Comparison of ENCODE assay signal across 15 cellular contexts in the genomic region with DNA sequence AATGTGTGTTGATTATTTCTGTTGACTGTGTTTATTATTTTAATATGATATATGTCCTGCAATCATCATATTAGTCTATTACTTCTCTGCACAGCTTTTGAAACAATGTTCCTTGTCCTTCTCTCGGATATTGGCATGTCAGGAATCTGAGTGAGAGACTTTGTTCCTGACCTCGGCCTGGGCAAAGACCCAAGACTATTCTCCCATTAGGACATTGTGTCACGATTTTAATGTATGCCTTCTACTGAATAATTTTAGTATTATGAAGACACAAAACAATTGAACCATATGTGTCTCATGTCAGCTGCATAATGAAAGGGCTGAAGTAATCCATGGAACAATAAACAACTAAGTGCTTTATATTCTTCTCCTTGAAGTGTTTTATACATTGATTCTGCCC.
DNase-seq lines count a peak whose midpoint lies in the region; TF ChIP-seq lines count a peak whose summit lies in the region.
"Had no signal": no experiment of that assay in that cellular context is flagged by ENCODE, and none has a peak within 500 bp of the region (broad histone marks: within the 10 kb centered on the region; RNA-seq: fewer than 3 reads in every experiment).

No MANE protein-coding gene starts in this region.

- H3K27ac ChIP-seq in brain microvascular endothelial cell (peak overlapping the region; percentile 87), mesenchymal stem cell (ENCODE audit: low read length, poor library complexity, severe bottlenecking) (no peak overlapping the region)
- H3K27ac ChIP-seq in effector memory CD4-positive, alpha-beta T cell (ENCODE audit: insufficient read depth, low read length, poor library complexity, severe bottlenecking) = no peak overlapping the region
- H3K27ac ChIP-seq: right atrium auricular region had no signal

- H3K79me1 ChIP-seq in mesenchymal stem cell (replicated peaks; ENCODE audit: low read length, poor library complexity, severe bottlenecking) = no peaks in the 10 kb centered on the region

- no peak overlapping the region for H2BK120ac ChIP-seq in mesenchymal stem cell (ENCODE audit: low read depth, low read length)

- H3K18ac ChIP-seq in mesenchymal stem cell (ENCODE audit: low read depth in 1 of 2, low read length in 2 of 2) = no peak overlapping the region

- H4K91ac ChIP-seq in mesenchymal stem cell (ENCODE audit: low read length) = no peak overlapping the region

- H2BK5ac ChIP-seq in mesenchymal stem cell (ENCODE audit: low read depth, low read length, poor library complexity, severe bottlenecking) = no peak overlapping the region

- TF ChIP-seq CTCF in AG10803 (conservative IDR thresholded peaks at IDR 0.05; ENCODE audit: low read length) = no peak
- no peak for TF ChIP-seq CTCF in brain microvascular endothelial cell (IDR thresholded peaks at IDR 0.05; ENCODE audit: low read depth, low read length, missing control alignments)

- H3K4me1 ChIP-seq in mesenchymal stem cell (ENCODE audit: control insufficient read depth, insufficient read depth, low read depth, low read length) = no peaks in the 10 kb centered on the region
- no peaks in the 10 kb centered on the region for H3K4me1 ChIP-seq in effector memory CD4-positive, alpha-beta T cell (ENCODE audit: control insufficient read depth, insufficient read depth, low read length, poor library complexity, severe bottlenecking)
- H3K4me1 ChIP-seq: Caco-2, right atrium auricular region had no signal

- no peak overlapping the region for H2AFZ ChIP-seq in mesenchymal stem cell (ENCODE audit: low read depth, low read length)

- no peak overlapping the region for H3K14ac ChIP-seq in mesenchymal stem cell (ENCODE audit: low read length in 2 of 2)

- H3K27me3 ChIP-seq in brain microvascular endothelial cell (replicated peaks) (no peaks in the 10 kb centered on the region), mesenchymal stem cell (ENCODE audit: control insufficient read depth in 1 of 2, insufficient read depth in 1 of 2, low read length in 2 of 2) (no peaks in the 10 kb centered on the region)
- no peaks in the 10 kb centered on the region for H3K27me3 ChIP-seq in effector memory CD4-positive, alpha-beta T cell (replicated peaks; ENCODE audit: control insufficient read depth, insufficient read depth, low read length, poor library complexity, severe bottlenecking)
- H3K27me3 ChIP-seq: right atrium auricular region had no signal

- H2BK15ac ChIP-seq in mesenchymal stem cell (ENCODE audit: low read depth, poor library complexity, severe bottlenecking) = no peak overlapping the region

- H3K4me2 ChIP-seq in mesenchymal stem cell (ENCODE audit: low read length, poor library complexity, severe bottlenecking) = no peak overlapping the region

- H3K36me3 ChIP-seq in brain microvascular endothelial cell (replicated peaks) (no peaks in the 10 kb centered on the region), mesenchymal stem cell (ENCODE audit: control insufficient read depth in 1 of 2, insufficient read depth in 2 of 2, low read depth in 1 of 2, low read length in 2 of 2) (no peaks in the 10 kb centered on the region)
- no peaks in the 10 kb centered on the region for H3K36me3 ChIP-seq in effector memory CD4-positive, alpha-beta T cell (ENCODE audit: control insufficient read depth, insufficient read depth, low read length)
- H3K36me3 ChIP-seq: right atrium auricular region had no signal

- H3K9ac ChIP-seq in mesenchymal stem cell (ENCODE audit: low read length) = peak overlapping the region; percentile 85

- no peak overlapping the region for H4K8ac ChIP-seq in mesenchymal stem cell (ENCODE audit: low read length)

- H2AK5ac ChIP-seq in mesenchymal stem cell (ENCODE audit: low read length, severe bottlenecking) = no peak overlapping the region

- in situ Hi-C loops in brain microvascular endothelial cell (cut with HindIII; ENCODE audit: low pct_ligation_motif_present, low sequenced_read_pairs) = no loop called here

- peak; percentile 73 for DNase-seq in AG10803 (ENCODE audit: low read depth)
- DNase-seq in brain microvascular endothelial cell = peak; percentile 69
- DNase-seq in mesenchymal stem cell = no peak
- DNase-seq in stimulated activated CD4-positive, alpha-beta T cell treated with anti-CD3 and anti-CD28 coated beads, Interleukin-2, amount 100 ng/mL, for 48 hours = no peak
- no peak for DNase-seq in NCI-H1436 (lab: John Stamatoyannopoulos, UW)
- DNase-seq in effector memory CD4-positive, alpha-beta T cell = no peak
- no peak for DNase-seq in NCI-H2227 treated with DMSO at 0.1 percent for 48 hours (lab: John Stamatoyannopoulos, UW)
- DNase-seq: activated naive CD4-positive, alpha-beta T cell treated with anti-CD3 and anti-CD28 coated beads, Interleukin-2, amount 50 U/mL, for 16 hours; Caco-2; central memory CD4-positive, alpha-beta T cell; NCI-H1048; stimulated activated CD4-positive, alpha-beta T cell treated with anti-CD3 and anti-CD28 coated beads, Interleukin-4, amount 100 ng/mL, for 24 hours; T-helper 1 cell had no signal

- no peak overlapping the region for H3K4ac ChIP-seq in mesenchymal stem cell (ENCODE audit: low read depth in 1 of 2, low read length in 2 of 2)

- 63% methylated on average over 1 of the region's 3 CpGs for WGBS in mesenchymal stem cell

- TF ChIP-seq EP300 in Ishikawa (IDR thresholded peaks at IDR 0.05; ENCODE audit: borderline replicate concordance) = peak; percentile 86

- H3K4me3 ChIP-seq in AG10803 (ENCODE audit: low read length) (no peak overlapping the region), brain microvascular endothelial cell (ENCODE audit: low read depth, low read length) (no peak overlapping the region), mesenchymal stem cell (ENCODE audit: insufficient read depth in 1 of 2, low read depth in 1 of 2, low read length in 2 of 2) (no peak overlapping the region)
- H3K4me3 ChIP-seq in effector memory CD4-positive, alpha-beta T cell (ENCODE audit: insufficient read depth, low read depth, low read length, poor library complexity, severe bottlenecking) = no peak overlapping the region
- H3K4me3 ChIP-seq: right atrium auricular region had no signal

- no peaks in the 10 kb centered on the region for H3K9me3 ChIP-seq in mesenchymal stem cell (ENCODE audit: control insufficient read depth, low read length)
- no peaks in the 10 kb centered on the region for H3K9me3 ChIP-seq in effector memory CD4-positive, alpha-beta T cell (ENCODE audit: control insufficient read depth, low read length)
- H3K9me3 ChIP-seq: Caco-2, right atrium auricular region had no signal

- no peak overlapping the region for H3K23ac ChIP-seq in mesenchymal stem cell (ENCODE audit: low read length in 2 of 2)

- no peak; the same call in 1 of the 2 replicates for TF ChIP-seq RAD21 in Ishikawa (IDR thresholded peaks at IDR 0.05; ENCODE audit: low read depth)

- no peak overlapping the region for H2BK12ac ChIP-seq in mesenchymal stem cell (ENCODE audit: low read length in 2 of 2)

TF ChIP-seq in Ishikawa, 13 proteins besides CTCF, POLR2A, EP300 and RAD21:
- TF ChIP-seq TAF1 (IDR thresholded peaks at IDR 0.05; ENCODE audit: low read depth) (no peak), FOXM1 (IDR thresholded peaks at IDR 0.05; ENCODE audit: borderline replicate concordance, low read depth) (peak; percentile 64; the same call in 1 of the 2 replicates), CEBPB (IDR thresholded peaks at IDR 0.05) (peak; percentile 47), YY1 (IDR thresholded peaks at IDR 0.05; ENCODE audit: low read depth) (no peak), CREB1 (IDR thresholded peaks at IDR 0.05; ENCODE audit: low read depth) (no peak), NFIC (IDR thresholded peaks at IDR 0.05) (peak; percentile 78), ZBTB7A (IDR thresholded peaks at IDR 0.05; ENCODE audit: low read depth) (no peak), TEAD4 (IDR thresholded peaks at IDR 0.05) (peak; percentile 89), EGR1 (IDR thresholded peaks at IDR 0.05) (no peak), TCF12 (IDR thresholded peaks at IDR 0.05; ENCODE audit: low read depth) (peak; percentile 81)
- TF ChIP-seq, protein P1, sequence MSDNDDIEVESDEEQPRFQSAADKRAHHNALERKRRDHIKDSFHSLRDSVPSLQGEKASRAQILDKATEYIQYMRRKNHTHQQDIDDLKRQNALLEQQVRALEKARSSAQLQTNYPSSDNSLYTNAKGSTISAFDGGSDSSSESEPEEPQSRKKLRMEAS (IDR thresholded peaks at IDR 0.05) = no peak
- TF ChIP-seq, protein P2, sequence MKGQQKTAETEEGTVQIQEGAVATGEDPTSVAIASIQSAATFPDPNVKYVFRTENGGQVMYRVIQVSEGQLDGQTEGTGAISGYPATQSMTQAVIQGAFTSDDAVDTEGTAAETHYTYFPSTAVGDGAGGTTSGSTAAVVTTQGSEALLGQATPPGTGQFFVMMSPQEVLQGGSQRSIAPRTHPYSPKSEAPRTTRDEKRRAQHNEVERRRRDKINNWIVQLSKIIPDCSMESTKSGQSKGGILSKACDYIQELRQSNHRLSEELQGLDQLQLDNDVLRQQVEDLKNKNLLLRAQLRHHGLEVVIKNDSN (IDR thresholded peaks at IDR 0.05) = no peak
- TF ChIP-seq, protein P3, sequence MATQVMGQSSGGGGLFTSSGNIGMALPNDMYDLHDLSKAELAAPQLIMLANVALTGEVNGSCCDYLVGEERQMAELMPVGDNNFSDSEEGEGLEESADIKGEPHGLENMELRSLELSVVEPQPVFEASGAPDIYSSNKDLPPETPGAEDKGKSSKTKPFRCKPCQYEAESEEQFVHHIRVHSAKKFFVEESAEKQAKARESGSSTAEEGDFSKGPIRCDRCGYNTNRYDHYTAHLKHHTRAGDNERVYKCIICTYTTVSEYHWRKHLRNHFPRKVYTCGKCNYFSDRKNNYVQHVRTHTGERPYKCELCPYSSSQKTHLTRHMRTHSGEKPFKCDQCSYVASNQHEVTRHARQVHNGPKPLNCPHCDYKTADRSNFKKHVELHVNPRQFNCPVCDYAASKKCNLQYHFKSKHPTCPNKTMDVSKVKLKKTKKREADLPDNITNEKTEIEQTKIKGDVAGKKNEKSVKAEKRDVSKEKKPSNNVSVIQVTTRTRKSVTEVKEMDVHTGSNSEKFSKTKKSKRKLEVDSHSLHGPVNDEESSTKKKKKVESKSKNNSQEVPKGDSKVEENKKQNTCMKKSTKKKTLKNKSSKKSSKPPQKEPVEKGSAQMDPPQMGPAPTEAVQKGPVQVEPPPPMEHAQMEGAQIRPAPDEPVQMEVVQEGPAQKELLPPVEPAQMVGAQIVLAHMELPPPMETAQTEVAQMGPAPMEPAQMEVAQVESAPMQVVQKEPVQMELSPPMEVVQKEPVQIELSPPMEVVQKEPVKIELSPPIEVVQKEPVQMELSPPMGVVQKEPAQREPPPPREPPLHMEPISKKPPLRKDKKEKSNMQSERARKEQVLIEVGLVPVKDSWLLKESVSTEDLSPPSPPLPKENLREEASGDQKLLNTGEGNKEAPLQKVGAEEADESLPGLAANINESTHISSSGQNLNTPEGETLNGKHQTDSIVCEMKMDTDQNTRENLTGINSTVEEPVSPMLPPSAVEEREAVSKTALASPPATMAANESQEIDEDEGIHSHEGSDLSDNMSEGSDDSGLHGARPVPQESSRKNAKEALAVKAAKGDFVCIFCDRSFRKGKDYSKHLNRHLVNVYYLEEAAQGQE (IDR thresholded peaks at IDR 0.05; ENCODE audit: low read depth) = no peak
TF ChIP-seq in Ishikawa: peak in this region for 5.

Comparison
In these comparisons a context has a peak if more than half of its experiments do, and no peak if none do; other contexts are left out.
1. DNase-seq: peak in AG10803 (single experiment) and brain microvascular endothelial cell (single experiment); none in mesenchymal stem cell (single experiment), stimulated activated CD4-positive, alpha-beta T cell treated with anti-CD3 and anti-CD28 coated beads, Interleukin-2, amount 100 ng/mL, for 48 hours (0 of 2), NCI-H1436 (single experiment), effector memory CD4-positive, alpha-beta T cell (0 of 3) and NCI-H2227 treated with DMSO at 0.1 percent for 48 hours (single experiment).